In the genomic region with DNA sequence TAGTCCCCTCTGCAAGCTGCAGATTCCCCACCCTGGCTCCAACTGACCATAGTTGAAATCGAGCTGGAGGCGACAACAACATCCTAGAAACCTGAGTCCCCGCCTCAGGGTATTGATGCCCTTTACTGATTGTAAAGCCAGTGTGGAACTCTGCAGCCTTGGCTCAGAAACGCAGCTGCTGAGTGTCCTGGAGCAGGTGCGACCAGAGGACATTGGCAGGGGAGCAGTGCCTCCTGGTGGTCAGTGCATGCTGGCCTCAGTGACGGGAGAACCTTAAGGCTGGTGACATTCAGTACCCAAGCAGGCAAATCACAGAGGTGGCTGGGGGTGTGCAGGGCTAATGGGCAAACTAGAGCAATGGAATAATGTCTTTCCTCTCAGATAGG, we compare ENCODE assay signal across 8 cellular contexts. TPM values are rescaled to one million over a fixed set of nuclear protein-coding genes. Genes with fewer than 3 reads are reported as not detected.
DNase-seq lines count a peak whose midpoint lies in the region; ATAC-seq, FAIRE-seq and TF ChIP-seq lines count a peak whose summit lies in the region.

No MANE protein-coding gene starts in this region.

- CTCF ChIA-PET in mammary epithelial cell (lab: Charles Lee; ENCODE audit: low non-redundant PET), result interaction anchor here (0.8 kb wide), 1 partner anchor 1835 kb away, joined by 4 read pairs; no protein-coding TSS in a partner anchor

- ATAC-seq in right lobe of liver (peak; percentile 40 to 80 (median 56)), GM21360 (IDR thresholded peaks at IDR 0.05; ENCODE audit: unreplicated experiment) (no peak)
- ATAC-seq in stimulated activated naive B cell treated with anti-CD40 and anti-IgM and Interleukin-4, amounts not matched to agents 10 μg/mL and 1 μg/mL and 100 μg/mL, for 72 hours (replicated peaks), result peak; percentile 72 to 93

- no TSS peak for BruUV-seq in mammary epithelial cell (replicated peaks; lab: Mats Ljungman, UMichigan)

- H3K4me1 ChIP-seq in mammary epithelial cell (ENCODE audit: insufficient read depth, low read length) (no peaks in the 10 kb centered on the region), right lobe of liver (no peaks in the 10 kb centered on the region)

- no peak overlapping the region for H3K4me3 Mint-ChIP-seq in T-helper 2 cell treated with Interferon-gamma antibody and Interleukin-4, amounts not matched to agents 5 μg/mL and 100 μg/mL, for 36 hours
- no peak overlapping the region for H3K4me3 Mint-ChIP-seq in stimulated activated naive B cell treated with anti-CD40 and anti-IgM and Interleukin-4, amounts not matched to agents 10 μg/mL and 1 μg/mL and 100 μg/mL, for 72 hours

- no peaks in the 10 kb centered on the region for H3K36me3 Mint-ChIP-seq in T-helper 2 cell treated with Interferon-gamma antibody and Interleukin-4, amounts not matched to agents 5 μg/mL and 100 μg/mL, for 36 hours (ENCODE audit: low read depth)
- no peaks in the 10 kb centered on the region for H3K36me3 Mint-ChIP-seq in stimulated activated naive B cell treated with anti-CD40 and anti-IgM and Interleukin-4, amounts not matched to agents 10 μg/mL and 1 μg/mL and 100 μg/mL, for 72 hours

- intact Hi-C loops in mammary epithelial cell (cut with micrococcal nuclease) (loop anchor here (1.0 kb wide), 3 partner anchors 46 to 559 kb away; partner anchors contain the start of gene ZNF354A), right lobe of liver (cut with DNase I) (no loop called here)

- H3K9me3 ChIP-seq in mammary epithelial cell (replicated peaks; ENCODE audit: insufficient read depth, low read length), result no peaks in the 10 kb centered on the region
- H3K9me3 ChIP-seq in right lobe of liver, result no peaks in the 10 kb centered on the region

- dilution Hi-C loops in mammary epithelial cell (cut with HindIII; ENCODE audit: low sequenced_read_pairs), result no loop called here

- TF ChIP-seq CTCF in mammary epithelial cell (conservative IDR thresholded peaks at IDR 0.05 in 1 of 2, IDR thresholded peaks at IDR 0.05 in 1 of 2; ENCODE audit: extremely low read depth in 1 of 2, insufficient read depth in 1 of 2, low read depth in 1 of 2, low read length in 2 of 2) (peak; percentile 42 to 80), right lobe of liver (IDR thresholded peaks at IDR 0.05) (peak; percentile 20 to 50 (median 34))

- H3K4me2 ChIP-seq in mammary epithelial cell (ENCODE audit: insufficient read depth, low read depth, low read length), result no peak overlapping the region

- H3K4me3 ChIP-seq in mammary epithelial cell (replicated peaks in 1 of 3; ENCODE audit: insufficient read depth in 1 of 3, low read depth in 2 of 3, low read length in 3 of 3) (no peak overlapping the region), right lobe of liver (no peak overlapping the region)

- H3K36me3 ChIP-seq in mammary epithelial cell (ENCODE audit: insufficient read depth, low read length) (no peaks in the 10 kb centered on the region), right lobe of liver (no peaks in the 10 kb centered on the region)

- H3K4me1 Mint-ChIP-seq in T-helper 2 cell treated with Interferon-gamma antibody and Interleukin-4, amounts not matched to agents 5 μg/mL and 100 μg/mL, for 36 hours (ENCODE audit: low read depth), result no peaks in the 10 kb centered on the region
- H3K4me1 Mint-ChIP-seq in stimulated activated naive B cell treated with anti-CD40 and anti-IgM and Interleukin-4, amounts not matched to agents 10 μg/mL and 1 μg/mL and 100 μg/mL, for 72 hours, result no peaks in the 10 kb centered on the region

- 10% methylated on average over 5 of the region's 6 CpGs for WGBS in mammary epithelial cell (ENCODE audit: low coverage, missing lambda C conversion rate)
- WGBS in right lobe of liver (ENCODE audit: insufficient coverage, low coverage, low lambda C conversion rate, missing lambda C conversion rate), result 23% methylated on average over 5 of the region's 6 CpGs

- no peak overlapping the region for H2AFZ ChIP-seq in mammary epithelial cell (ENCODE audit: low read depth, low read length)

- no peaks in the 10 kb centered on the region for H3K9me3 Mint-ChIP-seq in T-helper 2 cell treated with Interferon-gamma antibody and Interleukin-4, amounts not matched to agents 5 μg/mL and 100 μg/mL, for 36 hours
- no peaks in the 10 kb centered on the region for H3K9me3 Mint-ChIP-seq in stimulated activated naive B cell treated with anti-CD40 and anti-IgM and Interleukin-4, amounts not matched to agents 10 μg/mL and 1 μg/mL and 100 μg/mL, for 72 hours

- H3K27ac ChIP-seq in mammary epithelial cell (ENCODE audit: insufficient read depth, low read depth, low read length) (no peak overlapping the region), right lobe of liver (no peak overlapping the region)

- DNase-seq in Ammon's horn (ENCODE audit: low spot score) (peak; percentile 62), HuH-7.5 (ENCODE audit: low spot score) (peak; percentile 25), mammary epithelial cell (peak; percentile 46), right lobe of liver (peak in 2 of 3 donors; percentile 43 to 56), GM19239 (ENCODE audit: insufficient read length, low spot score) (no peak)
- peak; percentile 11 for DNase-seq in T-helper 2 cell treated with Interferon-gamma antibody and Interleukin-4, amounts not matched to agents 5 μg/mL and 100 μg/mL, for 36 hours (ENCODE audit: low spot score)
- peak; percentile 23 for DNase-seq in stimulated activated naive B cell treated with anti-CD40 and anti-IgM and Interleukin-4, amounts not matched to agents 10 μg/mL and 1 μg/mL and 100 μg/mL, for 72 hours

- no peaks in the 10 kb centered on the region for H3K27me3 Mint-ChIP-seq in T-helper 2 cell treated with Interferon-gamma antibody and Interleukin-4, amounts not matched to agents 5 μg/mL and 100 μg/mL, for 36 hours (ENCODE audit: low read depth)
- H3K27me3 Mint-ChIP-seq in stimulated activated naive B cell treated with anti-CD40 and anti-IgM and Interleukin-4, amounts not matched to agents 10 μg/mL and 1 μg/mL and 100 μg/mL, for 72 hours, result peaks cover 11 to 15% of the 10 kb centered on the region in 2 donors

- in situ Hi-C loops in mammary epithelial cell (cut with MboI; ENCODE audit: low sequenced_read_pairs in 2 of 2), result no loop called here

- no peaks in the 10 kb centered on the region for H4K20me1 ChIP-seq in mammary epithelial cell (ENCODE audit: insufficient read depth, low read length)

- H3K27ac Mint-ChIP-seq in T-helper 2 cell treated with Interferon-gamma antibody and Interleukin-4, amounts not matched to agents 5 μg/mL and 100 μg/mL, for 36 hours, result no peak overlapping the region
- H3K27ac Mint-ChIP-seq in stimulated activated naive B cell treated with anti-CD40 and anti-IgM and Interleukin-4, amounts not matched to agents 10 μg/mL and 1 μg/mL and 100 μg/mL, for 72 hours, result no peak overlapping the region

- no peak for FAIRE-seq in GM19239 (lab: Jason Lieb, UNC)

- no peak for TF ChIP-seq POLR2A in right lobe of liver (IDR thresholded peaks at IDR 0.05)

- H3K27me3 ChIP-seq in mammary epithelial cell (ENCODE audit: insufficient read depth, low read length) (no peaks in the 10 kb centered on the region), right lobe of liver (no peaks in the 10 kb centered on the region)

- no peaks in the 10 kb centered on the region for H3K79me2 ChIP-seq in mammary epithelial cell (ENCODE audit: insufficient read depth, low read length)

- H3K9ac ChIP-seq in mammary epithelial cell (ENCODE audit: insufficient read depth, low read length), result no peak overlapping the region

RNA-seq across cellular contexts. Expression of gene ZNF354B, which starts 20.4 kb away (rescaled TPM):
- 10 to 100 TPM; 14.3 to 15.7 TPM for total RNA-seq in mammary epithelial cell
- 4.3 TPM for polyA plus RNA-seq in mammary epithelial cell
- not detected for polyA minus RNA-seq in mammary epithelial cell
- 1 to 10 TPM; 2.0 to 7.2 (median 5.0) TPM for total RNA-seq in right lobe of liver

RNA-seq across cellular contexts. Expression of gene ZFP2, which starts 56.4 kb away (rescaled TPM):
- 1 to 10 TPM in 1 of 2 donors, not detected in 1; 1.0 TPM for total RNA-seq in mammary epithelial cell
- 0.08 TPM for polyA plus RNA-seq in mammary epithelial cell
- polyA minus RNA-seq in mammary epithelial cell, result not detected
- under 1 TPM; 0.18 to 0.71 (median 0.45) TPM for total RNA-seq in right lobe of liver
